ENCODE assay signal across 25 cellular contexts in the genomic region with DNA sequence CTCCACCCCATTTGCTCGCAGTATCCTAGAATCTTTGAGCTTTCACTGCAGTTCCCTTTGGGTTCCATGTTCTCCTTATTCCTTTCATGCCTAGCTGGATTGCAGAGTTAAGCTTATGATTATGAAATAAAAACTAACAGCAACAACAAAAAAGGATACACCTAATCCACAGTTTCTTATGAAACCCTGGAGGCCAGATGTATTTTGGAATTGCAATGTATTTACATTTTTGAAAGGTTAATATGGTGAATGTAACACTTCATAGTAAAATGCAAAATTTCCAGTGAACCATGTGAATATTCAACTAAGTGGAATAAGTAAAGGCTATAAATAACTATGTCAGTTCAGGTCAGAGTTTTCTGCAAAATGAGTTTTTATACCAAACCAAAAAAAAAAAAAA.
"Had no signal": no experiment of that assay in that cellular context is flagged by ENCODE, and none has a peak within 500 bp of the region (broad histone marks: within the 10 kb centered on the region; RNA-seq: fewer than 3 reads in every experiment).

No MANE protein-coding gene starts in this region.

- DNase-seq: activated CD4-positive, alpha-beta T cell treated with anti-CD3 and anti-CD28 coated beads for 1 hour; activated CD4-positive, alpha-beta T cell treated with anti-CD3 and anti-CD28 coated beads, Interleukin-2, amount 50 U/mL, for 1 hour; activated CD8-positive, alpha-beta T cell treated with anti-CD3 and anti-CD28 coated beads for 36 hours; activated gamma-delta T cell treated with Interleukin-2 at 50 U/mL for 16 hours; activated naive CD4-positive, alpha-beta T cell treated with anti-CD3 and anti-CD28 coated beads, Interleukin-2, amount 50 U/mL, for 16 hours; activated T-cell treated with anti-CD3 and anti-CD28 coated beads, Interleukin-2, amount 50 U/mL, for 4 hours; dermis blood vessel endothelial cell; effector CD8-positive, alpha-beta T cell; kidney glomerular epithelial cell; mesendoderm; SK-N-SH; stimulated activated CD4-positive, alpha-beta T cell treated with anti-CD3 and anti-CD28 coated beads, Interleukin-1b, Interleukin-23, amount 100 ng/mL, for 48 hours; stimulated activated CD4-positive, alpha-beta T cell treated with anti-CD3 and anti-CD28 coated beads, Interleukin-4, amount 100 ng/mL, for 4 hours; stimulated activated naive CD8-positive, alpha-beta T cell treated with anti-CD3 and anti-CD28 coated beads, Interleukin-15, amount 100 ng/mL, for 72 hours; SW 1271; T-helper 9 cell; trophoblast cell; uterus had no signal

- H3K27me3 ChIP-seq: uterus had no signal

- H3K36me3 Mint-ChIP-seq: stimulated activated memory B cell treated with anti-CD40 and anti-IgM and Interleukin-4, amounts not matched to agents 10 μg/mL and 1 μg/mL and 100 μg/mL, for 72 hours had no signal

- H3K4me1 Mint-ChIP-seq: activated T-helper 17 cell treated with anti-CD3 and anti-CD28 coated beads, Interleukin-2, amount 50 U/mL, for 72 hours; stimulated activated memory B cell treated with anti-CD40 and anti-IgM and Interleukin-4, amounts not matched to agents 10 μg/mL and 1 μg/mL and 100 μg/mL, for 72 hours; stimulated activated naive CD8-positive, alpha-beta T cell treated with anti-CD3 and anti-CD28 coated beads, Interleukin-15, amount 100 ng/mL, for 72 hours had no signal

- H3K27ac Mint-ChIP-seq: activated CD8-positive, alpha-beta T cell treated with anti-CD3 and anti-CD28 coated beads for 36 hours; activated T-helper 17 cell treated with anti-CD3 and anti-CD28 coated beads, Interleukin-2, amount 50 U/mL, for 72 hours; stimulated activated memory B cell treated with anti-CD40 and anti-IgM and Interleukin-4, amounts not matched to agents 10 μg/mL and 1 μg/mL and 100 μg/mL, for 72 hours; stimulated activated naive CD8-positive, alpha-beta T cell treated with anti-CD3 and anti-CD28 coated beads, Interleukin-15, amount 100 ng/mL, for 72 hours; T-helper 1 cell treated with Interleukin-12 subunit alpha and Interleukin-12 subunit beta and Interleukin-4 antibody, amounts not matched to agents 30 μg/mL and 1 μg/mL, for 36 hours had no signal

- H3K9me3 Mint-ChIP-seq: activated T-helper 17 cell treated with anti-CD3 and anti-CD28 coated beads, Interleukin-2, amount 50 U/mL, for 72 hours; nephron; T-helper 1 cell treated with Interleukin-12 subunit alpha and Interleukin-12 subunit beta and Interleukin-4 antibody, amounts not matched to agents 30 μg/mL and 1 μg/mL, for 36 hours had no signal

- H3K27ac ChIP-seq: epithelial cell of prostate had no signal

- H3K4me3 Mint-ChIP-seq: activated CD8-positive, alpha-beta T cell treated with anti-CD3 and anti-CD28 coated beads for 36 hours; activated T-cell treated with anti-CD3 and anti-CD28 coated beads, Interleukin-2, amount 50 U/mL, for 4 hours; activated T-helper 17 cell treated with anti-CD3 and anti-CD28 coated beads, Interleukin-2, amount 50 U/mL, for 72 hours; nephron; stimulated activated memory B cell treated with anti-CD40 and anti-IgM and Interleukin-4, amounts not matched to agents 10 μg/mL and 1 μg/mL and 100 μg/mL, for 72 hours; stimulated activated naive CD8-positive, alpha-beta T cell treated with anti-CD3 and anti-CD28 coated beads, Interleukin-15, amount 100 ng/mL, for 72 hours; T-helper 1 cell treated with Interleukin-12 subunit alpha and Interleukin-12 subunit beta and Interleukin-4 antibody, amounts not matched to agents 30 μg/mL and 1 μg/mL, for 36 hours had no signal

- H3K9ac ChIP-seq: SK-N-SH had no signal

- H3K9me2 ChIP-seq: SK-N-SH had no signal

- H3K9me3 ChIP-seq: SK-N-SH, uterus had no signal

- H3K4me3 ChIP-seq: lung, smooth muscle cell, uterus had no signal

- H3K36me3 ChIP-seq: uterus had no signal

- H3K27me3 Mint-ChIP-seq: activated CD8-positive, alpha-beta T cell treated with anti-CD3 and anti-CD28 coated beads for 36 hours; activated T-helper 17 cell treated with anti-CD3 and anti-CD28 coated beads, Interleukin-2, amount 50 U/mL, for 72 hours; stimulated activated memory B cell treated with anti-CD40 and anti-IgM and Interleukin-4, amounts not matched to agents 10 μg/mL and 1 μg/mL and 100 μg/mL, for 72 hours; stimulated activated naive CD8-positive, alpha-beta T cell treated with anti-CD3 and anti-CD28 coated beads, Interleukin-15, amount 100 ng/mL, for 72 hours had no signal

- ATAC-seq: activated CD8-positive, alpha-beta T cell treated with anti-CD3 and anti-CD28 coated beads for 36 hours; activated T-cell treated with anti-CD3 and anti-CD28 coated beads, Interleukin-2, amount 50 U/mL, for 4 hours; activated T-helper 17 cell treated with anti-CD3 and anti-CD28 coated beads, Interleukin-2, amount 50 U/mL, for 72 hours; stimulated activated memory B cell treated with anti-CD40 and anti-IgM and Interleukin-4, amounts not matched to agents 10 μg/mL and 1 μg/mL and 100 μg/mL, for 72 hours; stimulated activated naive CD8-positive, alpha-beta T cell treated with anti-CD3 and anti-CD28 coated beads, Interleukin-15, amount 100 ng/mL, for 72 hours had no signal

- H3K4me2 ChIP-seq: SK-N-SH, smooth muscle cell had no signal
